24 cellular contexts compared by ENCODE assay signal in genomic region chr11:124551189-124551588, GRCh38. TPM values are rescaled to one million over a fixed set of nuclear protein-coding genes. Genes with fewer than 3 reads are reported as not detected.
"Had no signal": no experiment of that assay in that cellular context is flagged by ENCODE, and none has a peak within 500 bp of the region (broad histone marks: within the 10 kb centered on the region; RNA-seq: fewer than 3 reads in every experiment).

No MANE protein-coding gene starts in this region.

- H3K4me1 ChIP-seq: heart right ventricle, parathyroid adenoma had no signal

- H3K9me3 Mint-ChIP-seq: activated CD4-positive, alpha-beta memory T cell treated with anti-CD3 and anti-CD28 coated beads, Interleukin-2, amount 10 ng/mL, durations not matched to agents 7 days and 5 days; activated T-cell treated with anti-CD3 and anti-CD28 coated beads, Interleukin-2, amount 50 U/mL, for 4 hours; effector memory CD8-positive, alpha-beta T cell had no signal

- H3K36me3 Mint-ChIP-seq: stimulated activated memory B cell treated with anti-CD40 and anti-IgM and Interleukin-4, amounts not matched to agents 10 μg/mL and 1 μg/mL and 100 μg/mL, for 72 hours had no signal

- H3K27me3 Mint-ChIP-seq: activated CD4-positive, alpha-beta memory T cell treated with anti-CD3 and anti-CD28 coated beads, Interleukin-2, amount 10 ng/mL, durations not matched to agents 7 days and 5 days had no signal

- H2AFZ ChIP-seq: parathyroid adenoma had no signal

- H3K4me3 ChIP-seq: heart right ventricle, lung had no signal

- H3K36me3 ChIP-seq: heart right ventricle had no signal

- H3K9ac ChIP-seq: parathyroid adenoma had no signal

- H3K27ac ChIP-seq: epithelial cell of prostate, heart right ventricle, parathyroid adenoma had no signal

- FAIRE-seq: astrocyte, frontal cortex had no signal

- DNase-seq: activated CD4-positive, alpha-beta memory T cell treated with anti-CD3 and anti-CD28 coated beads, Interleukin-2, amount 10 ng/mL, durations not matched to agents 7 days and 5 days; activated CD4-positive, alpha-beta T cell treated with anti-CD3 and anti-CD28 coated beads for 36 hours; activated effector memory CD4-positive, alpha-beta T cell treated with Interleukin-2 at 50 U/mL for 16 hours; activated naive CD4-positive, alpha-beta T cell treated with anti-CD3 and anti-CD28 coated beads, Interleukin-2, amount 50 U/mL, for 16 hours; activated T-cell treated with anti-CD3 and anti-CD28 coated beads, Interleukin-2, amount 50 U/mL, for 4 hours; dermis blood vessel endothelial cell; effector memory CD8-positive, alpha-beta T cell; heart right ventricle; islet precursor cell; midbrain; stimulated activated CD4-positive, alpha-beta T cell treated with anti-CD3 and anti-CD28 coated beads, Interleukin-2, amount 100 ng/mL, for 48 hours had no signal

- H3K4me1 Mint-ChIP-seq: activated CD4-positive, alpha-beta memory T cell treated with anti-CD3 and anti-CD28 coated beads, Interleukin-2, amount 10 ng/mL, durations not matched to agents 7 days and 5 days; activated CD4-positive, alpha-beta T cell treated with anti-CD3 and anti-CD28 coated beads for 36 hours; stimulated activated memory B cell treated with anti-CD40 and anti-IgM and Interleukin-4, amounts not matched to agents 10 μg/mL and 1 μg/mL and 100 μg/mL, for 72 hours had no signal

- H3K4me3 Mint-ChIP-seq: activated CD4-positive, alpha-beta memory T cell treated with anti-CD3 and anti-CD28 coated beads, Interleukin-2, amount 10 ng/mL, durations not matched to agents 7 days and 5 days; activated CD4-positive, alpha-beta T cell treated with anti-CD3 and anti-CD28 coated beads for 36 hours; activated T-cell treated with anti-CD3 and anti-CD28 coated beads, Interleukin-2, amount 50 U/mL, for 4 hours; effector memory CD8-positive, alpha-beta T cell; stimulated activated memory B cell treated with anti-CD40 and anti-IgM and Interleukin-4, amounts not matched to agents 10 μg/mL and 1 μg/mL and 100 μg/mL, for 72 hours had no signal

- H3K27ac Mint-ChIP-seq: activated CD4-positive, alpha-beta memory T cell treated with anti-CD3 and anti-CD28 coated beads, Interleukin-2, amount 10 ng/mL, durations not matched to agents 7 days and 5 days; activated CD4-positive, alpha-beta T cell treated with anti-CD3 and anti-CD28 coated beads for 36 hours; effector memory CD8-positive, alpha-beta T cell; stimulated activated memory B cell treated with anti-CD40 and anti-IgM and Interleukin-4, amounts not matched to agents 10 μg/mL and 1 μg/mL and 100 μg/mL, for 72 hours had no signal

- H3K27me3 ChIP-seq: heart right ventricle had no signal

- ATAC-seq: activated CD4-positive, alpha-beta T cell treated with anti-CD3 and anti-CD28 coated beads for 36 hours; activated T-cell treated with anti-CD3 and anti-CD28 coated beads, Interleukin-2, amount 50 U/mL, for 4 hours; effector memory CD8-positive, alpha-beta T cell; heart right ventricle; stimulated activated memory B cell treated with anti-CD40 and anti-IgM and Interleukin-4, amounts not matched to agents 10 μg/mL and 1 μg/mL and 100 μg/mL, for 72 hours had no signal

- H3K79me2 ChIP-seq: parathyroid adenoma had no signal

RNA-seq across cellular contexts. Expression of gene OR8B12, which starts 7.7 kb away (rescaled TPM):
- total RNA-seq: activated CD4-positive, alpha-beta memory T cell treated with anti-CD3 and anti-CD28 coated beads, Interleukin-2, amount 10 ng/mL, durations not matched to agents 7 days and 5 days; activated CD4-positive, alpha-beta T cell treated with anti-CD3 and anti-CD28 coated beads for 36 hours; activated T-cell treated with anti-CD3 and anti-CD28 coated beads, Interleukin-2, amount 50 U/mL, for 4 hours; astrocyte; chondrocyte; dermis blood vessel endothelial cell; frontal cortex; heart right ventricle; lung; myocyte; renal cortical epithelial cell; skeletal muscle tissue; urinary bladder had no signal
- polyA plus RNA-seq: adipose tissue, heart right ventricle, lung, thymus, urinary bladder had no signal

RNA-seq across cellular contexts. Expression of gene OR8A1, which starts 18.6 kb away (rescaled TPM):
- total RNA-seq: activated CD4-positive, alpha-beta memory T cell treated with anti-CD3 and anti-CD28 coated beads, Interleukin-2, amount 10 ng/mL, durations not matched to agents 7 days and 5 days; activated CD4-positive, alpha-beta T cell treated with anti-CD3 and anti-CD28 coated beads for 36 hours; activated T-cell treated with anti-CD3 and anti-CD28 coated beads, Interleukin-2, amount 50 U/mL, for 4 hours; astrocyte; dermis blood vessel endothelial cell; frontal cortex; heart right ventricle; lung; myocyte; renal cortical epithelial cell; skeletal muscle tissue; urinary bladder had no signal
- polyA plus RNA-seq: heart right ventricle, lung, urinary bladder had no signal
